16 cellular contexts compared by ENCODE assay signal in genomic region chr10:88288621-88289059, GRCh38.
A peak's percentile ranks its signal among the peaks of the same experiment; 100 is the strongest.
DNase-seq lines count a peak whose midpoint lies in the region; ATAC-seq and TF ChIP-seq lines count a peak whose summit lies in the region.
"Had no signal": no experiment of that assay in that cellular context is flagged by ENCODE, and none has a peak within 500 bp of the region (broad histone marks: within the 10 kb centered on the region; RNA-seq: fewer than 3 reads in every experiment).

No MANE protein-coding gene starts in this region.

- no peak overlapping the region for H3K27ac Mint-ChIP-seq in stimulated activated naive CD8-positive, alpha-beta T cell treated with anti-CD3 and anti-CD28 coated beads, Interleukin-15, amount 100 ng/mL, for 72 hours

- no peaks in the 10 kb centered on the region for H3K9me2 ChIP-seq in SK-N-SH

- CTCF ChIA-PET in SK-N-SH (lab: Yijun Ruan, JAX): interaction anchor here (1.1 to 1.2 kb wide), 2 partner anchors 9 to 101 kb away, joined by 3 to 4 read pairs; no protein-coding TSS in a partner anchor

- no peak overlapping the region for H3K4me2 ChIP-seq in SK-N-SH

- no peaks in the 10 kb centered on the region for H3K9me3 Mint-ChIP-seq in stimulated activated naive CD8-positive, alpha-beta T cell treated with anti-CD3 and anti-CD28 coated beads, Interleukin-15, amount 100 ng/mL, for 72 hours

- no peak overlapping the region for H2AFZ ChIP-seq in SK-N-SH (ENCODE audit: low read depth)

- H3K4me1 ChIP-seq in SK-N-SH (ENCODE audit: control insufficient read depth in 1 of 2, insufficient read depth in 2 of 2, low read depth in 1 of 2, low read length in 1 of 2): peaks cover 0 to 2% of the 10 kb centered on the region in 2 experiments; a peak in 1 of 4 replicates
- peaks cover 0 to 3% (median 0%) of the 10 kb centered on the region in 4 donors for H3K4me1 ChIP-seq in tibial artery
- H3K4me1 ChIP-seq: gastroesophageal sphincter had no signal

- ATAC-seq in stimulated activated naive CD8-positive, alpha-beta T cell treated with anti-CD3 and anti-CD28 coated beads, Interleukin-15, amount 100 ng/mL, for 72 hours: peak; percentile 52
- ATAC-seq in stimulated activated naive CD8-positive, alpha-beta T cell treated with anti-CD3 and anti-CD28 coated beads, Interleukin-15, Interleukin-2, amounts not matched to agents 100 U/mL and 50 U/mL, for 24 hours: no peak
- peak; percentile 78 for ATAC-seq in HG02938 (IDR thresholded peaks at IDR 0.05; ENCODE audit: unreplicated experiment)
- ATAC-seq: gastroesophageal sphincter had no signal

- H3K27me3 ChIP-seq in SK-N-SH (ENCODE audit: insufficient read depth) (no peaks in the 10 kb centered on the region), tibial artery (no peaks in the 10 kb centered on the region)
- H3K27me3 ChIP-seq: gastroesophageal sphincter, pancreas had no signal

- peaks cover 1% of the 10 kb centered on the region for H3K4me1 Mint-ChIP-seq in stimulated activated naive CD8-positive, alpha-beta T cell treated with anti-CD3 and anti-CD28 coated beads, Interleukin-15, amount 100 ng/mL, for 72 hours

- DNase-seq in stimulated activated naive CD8-positive, alpha-beta T cell treated with anti-CD3 and anti-CD28 coated beads, Interleukin-15, amount 100 ng/mL, for 72 hours: no peak
- DNase-seq in stimulated activated naive CD8-positive, alpha-beta T cell treated with anti-CD3 and anti-CD28 coated beads, Interleukin-15, Interleukin-2, amounts not matched to agents 100 U/mL and 50 U/mL, for 24 hours: no peak
- peak; percentile 5 for DNase-seq in SK-N-SH
- no peak for DNase-seq in AG08395 (ENCODE audit: low spot score)
- no peak for DNase-seq in HCEC 1CT
- no peak for DNase-seq in NCI-H345 (lab: John Stamatoyannopoulos, UW)
- no peak for DNase-seq in tibial artery
- DNase-seq: activated effector memory CD4-positive, alpha-beta T cell treated with anti-CD3 and anti-CD28 coated beads, Interleukin-2, amount 50 U/mL, for 16 hours; GDM1; NCI-H1930; pancreas; SHP77 treated with DMSO at 0.1 percent for 48 hours; stimulated activated CD4-positive, alpha-beta T cell treated with anti-CD3 and anti-CD28 coated beads, Interleukin-4, amount 100 ng/mL, for 24 hours had no signal

- H3K9me3 ChIP-seq in SK-N-SH (no peaks in the 10 kb centered on the region), tibial artery (no peaks in the 10 kb centered on the region)
- H3K9me3 ChIP-seq: gastroesophageal sphincter, pancreas, thoracic aorta had no signal

- H3K79me2 ChIP-seq in SK-N-SH (ENCODE audit: insufficient read depth): no peaks in the 10 kb centered on the region

- WGBS in SK-N-SH (ENCODE audit: low lambda C conversion rate): 48% methylated on average over 2 of the region's 2 CpGs

- H3K4me3 Mint-ChIP-seq in stimulated activated naive CD8-positive, alpha-beta T cell treated with anti-CD3 and anti-CD28 coated beads, Interleukin-15, amount 100 ng/mL, for 72 hours: no peak overlapping the region

- intact Hi-C loops in tibial artery (cut with DNase I; ENCODE audit: low total_unique reads): no loop called here

- H3K27ac ChIP-seq in SK-N-SH (ENCODE audit: low read depth in 2 of 2, low read length in 1 of 2) (no peak overlapping the region; a peak in 1 of 4 replicates), tibial artery (no peak overlapping the region)
- H3K27ac ChIP-seq: gastroesophageal sphincter, pancreas, thoracic aorta had no signal

- no peaks in the 10 kb centered on the region for H3K27me3 Mint-ChIP-seq in stimulated activated naive CD8-positive, alpha-beta T cell treated with anti-CD3 and anti-CD28 coated beads, Interleukin-15, amount 100 ng/mL, for 72 hours

- no peaks in the 10 kb centered on the region for H3F3A ChIP-seq in SK-N-SH (replicated peaks; ENCODE audit: insufficient read depth)

- 0 out of 4 replicates have a peak, but pooled peaks of 1 of the 2 experiments have one; percentile 5 for TF ChIP-seq EP300 in SK-N-SH (IDR thresholded peaks at IDR 0.05; ENCODE audit: borderline replicate concordance in 1 of 2, low read depth in 1 of 2, low read length in 1 of 2)

- H4K20me1 ChIP-seq in SK-N-SH (ENCODE audit: insufficient read depth): no peaks in the 10 kb centered on the region

- no peak for TF ChIP-seq CTCF in SK-N-SH (IDR thresholded peaks at IDR 0.05)
- TF ChIP-seq CTCF in tibial artery (IDR thresholded peaks at IDR 0.05): no peak

- no peak overlapping the region for H3K9ac ChIP-seq in SK-N-SH

- POLR2A ChIA-PET in SK-N-SH (lab: Yijun Ruan, JAX): no interaction called here

- no peaks in the 10 kb centered on the region for H3K36me3 ChIP-seq in SK-N-SH (replicated peaks in 1 of 2; ENCODE audit: control insufficient read depth in 1 of 2, insufficient read depth in 2 of 2, low read length in 1 of 2)
- H3K36me3 ChIP-seq in tibial artery: no peaks in the 10 kb centered on the region
- H3K36me3 ChIP-seq: gastroesophageal sphincter, pancreas, thoracic aorta had no signal

- no peak overlapping the region for H3K4me3 ChIP-seq in SK-N-SH (ENCODE audit: low read depth in 2 of 2, low read length in 1 of 2)
- no peak overlapping the region for H3K4me3 ChIP-seq in tibial artery
- H3K4me3 ChIP-seq: gastroesophageal sphincter, pancreas, thoracic aorta had no signal

- no peak for TF ChIP-seq RAD21 in SK-N-SH (IDR thresholded peaks at IDR 0.05; ENCODE audit: low read length)

TF ChIP-seq in SK-N-SH, 30 proteins besides CTCF, POLR2A, EP300 and RAD21:
- no peak for TF ChIP-seq TCF12 (IDR thresholded peaks at IDR 0.05)
- TF ChIP-seq YY1 (IDR thresholded peaks at IDR 0.05; ENCODE audit: low read depth): no peak
